ENCODE assay signal across 1 cellular context in the genomic region with DNA sequence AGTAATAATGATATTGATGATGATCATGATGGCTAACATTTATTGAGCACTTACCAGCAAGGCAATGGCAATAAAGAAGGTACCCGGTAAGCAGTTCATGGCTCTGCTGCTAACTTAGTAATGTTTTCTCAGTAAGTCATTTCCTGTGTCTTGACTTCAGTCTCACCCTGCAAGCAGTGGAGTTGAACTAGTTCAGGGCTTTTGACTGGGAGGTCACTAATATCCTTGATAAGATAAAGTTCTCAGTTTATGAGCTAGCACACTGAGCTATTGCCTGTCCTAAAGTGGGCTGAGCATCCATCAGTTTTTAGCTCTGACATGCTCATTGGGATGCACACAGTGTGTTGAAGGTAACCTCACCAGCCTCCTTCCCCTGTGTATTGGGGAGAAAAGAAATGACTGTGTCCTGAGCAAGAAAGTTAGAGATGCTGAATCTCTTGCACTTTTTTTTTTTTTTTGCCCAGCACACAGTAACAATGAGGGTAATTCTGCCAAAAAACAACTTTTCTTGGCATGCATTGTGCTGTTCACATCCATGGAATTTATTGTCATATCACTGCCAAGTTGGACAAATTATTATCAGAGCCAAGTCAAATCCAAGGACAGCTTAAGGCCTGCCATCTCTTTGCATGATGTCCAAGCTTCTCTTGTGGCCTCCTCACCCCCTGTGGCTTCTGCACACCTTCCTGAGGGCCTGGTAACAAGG.
TF ChIP-seq lines count a peak whose summit lies in the region.

No MANE protein-coding gene starts in this region.

TF ChIP-seq in IMR-90, 13 proteins besides CTCF, POLR2A, EP300 and RAD21 (continued from another document):
- TF ChIP-seq MXI1 (IDR thresholded peaks at IDR 0.05; ENCODE audit: borderline replicate concordance, low read depth, low read length) (no peak), RFX5 (IDR thresholded peaks at IDR 0.05; ENCODE audit: low read depth, low read length) (no peak), BHLHE40 (IDR thresholded peaks at IDR 0.05; ENCODE audit: low read depth, low read length) (no peak), MAZ (IDR thresholded peaks at IDR 0.05; ENCODE audit: borderline replicate concordance, low read depth, low read length) (no peak), MAFK (IDR thresholded peaks at IDR 0.05; ENCODE audit: low read depth, low read length) (no peak)
- TF ChIP-seq, protein P1, sequence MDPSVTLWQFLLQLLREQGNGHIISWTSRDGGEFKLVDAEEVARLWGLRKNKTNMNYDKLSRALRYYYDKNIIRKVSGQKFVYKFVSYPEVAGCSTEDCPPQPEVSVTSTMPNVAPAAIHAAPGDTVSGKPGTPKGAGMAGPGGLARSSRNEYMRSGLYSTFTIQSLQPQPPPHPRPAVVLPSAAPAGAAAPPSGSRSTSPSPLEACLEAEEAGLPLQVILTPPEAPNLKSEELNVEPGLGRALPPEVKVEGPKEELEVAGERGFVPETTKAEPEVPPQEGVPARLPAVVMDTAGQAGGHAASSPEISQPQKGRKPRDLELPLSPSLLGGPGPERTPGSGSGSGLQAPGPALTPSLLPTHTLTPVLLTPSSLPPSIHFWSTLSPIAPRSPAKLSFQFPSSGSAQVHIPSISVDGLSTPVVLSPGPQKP (IDR thresholded peaks at IDR 0.05; ENCODE audit: borderline replicate concordance, low read depth, low read length): no peak
- TF ChIP-seq, protein P2, sequence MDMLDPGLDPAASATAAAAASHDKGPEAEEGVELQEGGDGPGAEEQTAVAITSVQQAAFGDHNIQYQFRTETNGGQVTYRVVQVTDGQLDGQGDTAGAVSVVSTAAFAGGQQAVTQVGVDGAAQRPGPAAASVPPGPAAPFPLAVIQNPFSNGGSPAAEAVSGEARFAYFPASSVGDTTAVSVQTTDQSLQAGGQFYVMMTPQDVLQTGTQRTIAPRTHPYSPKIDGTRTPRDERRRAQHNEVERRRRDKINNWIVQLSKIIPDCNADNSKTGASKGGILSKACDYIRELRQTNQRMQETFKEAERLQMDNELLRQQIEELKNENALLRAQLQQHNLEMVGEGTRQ (IDR thresholded peaks at IDR 0.05; ENCODE audit: low read depth, low read length): no peak
